Comparison of ENCODE assay signal across 25 cellular contexts in genomic region chr1:8747879-8748825, GRCh38.
DNase-seq lines count a peak whose midpoint lies in the region; ATAC-seq, FAIRE-seq and TF ChIP-seq lines count a peak whose summit lies in the region.
"Had no signal": no experiment of that assay in that cellular context is flagged by ENCODE, and none has a peak within 500 bp of the region (broad histone marks: within the 10 kb centered on the region; RNA-seq: fewer than 3 reads in every experiment).

No MANE protein-coding gene starts in this region.

- intact Hi-C loops in GM12878 (cut with micrococcal nuclease; ENCODE audit: unreplicated experiment) (no loop called here), aorta (cut with DNase I) (no loop called here)

- FAIRE-seq in GM12878 (lab: Jason Lieb, UNC): no peak
- FAIRE-seq: A204.1, GM19239, HTR-8/SVneo had no signal

- in situ Hi-C loops in GM12878 (cut with MboI): no loop called here

- peak overlapping the region; percentile 42 for H3K27ac Mint-ChIP-seq in activated naive CD8-positive, alpha-beta T cell
- no peak overlapping the region for H3K27ac Mint-ChIP-seq in activated naive CD8-positive, alpha-beta T cell treated with anti-CD3 and anti-CD28 coated beads, Interleukin-2, amount 50 U/mL, for 24 hours
- H3K27ac Mint-ChIP-seq: CD4-positive, alpha-beta T cell; GM23338; IgD-negative memory B cell had no signal

- no peak overlapping the region for H3K4me2 ChIP-seq in GM12878 (ENCODE audit: control insufficient read depth, insufficient read depth)
- H3K4me2 ChIP-seq: GM23338, SK-N-SH had no signal

- H2AFZ ChIP-seq in GM12878 (ENCODE audit: control insufficient read depth, low read depth, low read length): no peak overlapping the region
- H2AFZ ChIP-seq: GM23338 had no signal

- POLR2A ChIA-PET in GM12878 (lab: Charles Lee): interaction anchor here (0.5 to 1.0 kb wide), 4 partner anchors 12 to 351 kb away, joined by 3 to 4 read pairs (median 4); no protein-coding TSS in a partner anchor

- TF ChIP-seq EP300 in GM12878 (IDR thresholded peaks at IDR 0.05; ENCODE audit: borderline replicate concordance in 1 of 2, control insufficient read depth in 1 of 2, low read depth in 2 of 2, low read length in 2 of 2): no peak

- no peaks in the 10 kb centered on the region for H3K9me3 ChIP-seq in GM12878 (replicated peaks; ENCODE audit: control insufficient read depth, insufficient read depth, low read length)
- H3K9me3 ChIP-seq in WERI-Rb-1 (ENCODE audit: severe bottlenecking): no peaks in the 10 kb centered on the region
- H3K9me3 ChIP-seq in aorta (ENCODE audit: control insufficient read depth, low read length): no peaks in the 10 kb centered on the region
- H3K9me3 ChIP-seq: SK-N-SH had no signal

- BruUV-seq in GM12878 (replicated peaks; lab: Mats Ljungman, UMichigan): TSS peak; percentile 33

- H3K27ac ChIP-seq in GM12878 (ENCODE audit: control insufficient read depth, insufficient read depth) (no peak overlapping the region), WERI-Rb-1 (no peak overlapping the region), aorta (ENCODE audit: low read depth in 1 of 2, low read length in 2 of 2) (no peak overlapping the region)

- H3K9ac ChIP-seq in GM12878 (ENCODE audit: control insufficient read depth, insufficient read depth, low read length): no peak overlapping the region
- H3K9ac ChIP-seq: SK-N-SH had no signal

- no peaks in the 10 kb centered on the region for H3K9me3 Mint-ChIP-seq in activated naive CD8-positive, alpha-beta T cell (ENCODE audit: low read depth)
- H3K9me3 Mint-ChIP-seq in activated naive CD8-positive, alpha-beta T cell treated with anti-CD3 and anti-CD28 coated beads, Interleukin-2, amount 50 U/mL, for 24 hours: no peaks in the 10 kb centered on the region
- H3K9me3 Mint-ChIP-seq: CD4-positive, alpha-beta T cell; GM23338; IgD-negative memory B cell had no signal

- H3K4me1 ChIP-seq in GM12878 (ENCODE audit: control insufficient read depth, insufficient read depth, low read length) (peaks cover 6% of the 10 kb centered on the region), aorta (ENCODE audit: control insufficient read depth in 1 of 2, insufficient read depth in 2 of 2, low read length in 2 of 2) (no peaks in the 10 kb centered on the region)

- no peaks in the 10 kb centered on the region for H3K36me3 ChIP-seq in GM12878 (ENCODE audit: control insufficient read depth in 2 of 2, insufficient read depth in 2 of 2, low read length in 1 of 2)
- peaks cover 7% of the 10 kb centered on the region; the same call in 1 of the 2 replicates for H3K36me3 ChIP-seq in WERI-Rb-1
- H3K36me3 ChIP-seq in aorta (ENCODE audit: control insufficient read depth in 1 of 2, insufficient read depth in 2 of 2, low read length in 1 of 2): no peaks in the 10 kb centered on the region

- no peak for TF ChIP-seq POLR2A in GM12878 (IDR thresholded peaks at IDR 0.05; ENCODE audit: low read depth, low read length)

- peaks cover 17% of the 10 kb centered on the region for H3K4me1 Mint-ChIP-seq in activated naive CD8-positive, alpha-beta T cell (ENCODE audit: low read depth)
- peaks cover 14% of the 10 kb centered on the region for H3K4me1 Mint-ChIP-seq in activated naive CD8-positive, alpha-beta T cell treated with anti-CD3 and anti-CD28 coated beads, Interleukin-2, amount 50 U/mL, for 24 hours

- peaks cover 9% of the 10 kb centered on the region for H3K36me3 Mint-ChIP-seq in activated naive CD8-positive, alpha-beta T cell
- H3K36me3 Mint-ChIP-seq in activated naive CD8-positive, alpha-beta T cell treated with anti-CD3 and anti-CD28 coated beads, Interleukin-2, amount 50 U/mL, for 24 hours (ENCODE audit: low read depth): peaks cover 5% of the 10 kb centered on the region

- H3K27me3 Mint-ChIP-seq in activated naive CD8-positive, alpha-beta T cell: no peaks in the 10 kb centered on the region
- H3K27me3 Mint-ChIP-seq in activated naive CD8-positive, alpha-beta T cell treated with anti-CD3 and anti-CD28 coated beads, Interleukin-2, amount 50 U/mL, for 24 hours: no peaks in the 10 kb centered on the region
- H3K27me3 Mint-ChIP-seq: CD4-positive, alpha-beta T cell; IgD-negative memory B cell had no signal

- RAD21 ChIA-PET in GM12878 (lab: Charles Lee; ENCODE audit: unreplicated experiment): interaction anchor here (0.6 to 1.6 kb wide), 4 partner anchors 9 to 101 kb away, joined by 3 to 6 read pairs (median 4); no protein-coding TSS in a partner anchor

- no peak for TF ChIP-seq RAD21 in GM12878 (IDR thresholded peaks at IDR 0.05; ENCODE audit: insufficient read depth, low read depth, low read length)

- H3K79me2 ChIP-seq in GM12878 (ENCODE audit: control insufficient read depth, insufficient read depth, low read length): no peaks in the 10 kb centered on the region

- no peaks in the 10 kb centered on the region for H4K20me1 ChIP-seq in GM12878 (ENCODE audit: control insufficient read depth, insufficient read depth)

- no peaks in the 10 kb centered on the region for H3K27me3 ChIP-seq in GM12878 (replicated peaks in 1 of 2; ENCODE audit: control insufficient read depth in 2 of 2, insufficient read depth in 2 of 2, low read length in 1 of 2)
- H3K27me3 ChIP-seq in WERI-Rb-1 (ENCODE audit: insufficient read depth, low read depth, severe bottlenecking): no peaks in the 10 kb centered on the region
- H3K27me3 ChIP-seq in aorta (ENCODE audit: control insufficient read depth in 1 of 2, insufficient read depth in 2 of 2, low read length in 1 of 2): no peaks in the 10 kb centered on the region

- CTCF ChIA-PET in GM12878 (lab: Yijun Ruan, JAX): interaction anchor here (1.0 to 2.1 kb wide), 3 partner anchors 14 to 24 kb away, joined by 3 to 11 read pairs (median 10); no protein-coding TSS in a partner anchor

- DNase-seq in activated naive CD8-positive, alpha-beta T cell treated with anti-CD3 and anti-CD28 coated beads, Interleukin-2, amount 50 U/mL, for 24 hours: no peak
- DNase-seq in GM12878 (ENCODE audit: low read depth, low spot score) (no peak), iris pigment epithelial cell (ENCODE audit: low read depth) (peak; percentile 15), retinal pigment epithelial cell (ENCODE audit: low read depth) (peak; percentile 51), WERI-Rb-1 (no peak), aorta (no peak)
- DNase-seq: Calu3; CD4-positive, alpha-beta T cell; HCEC 1CT; Kasumi-1; MM.1S; NCI-H1105; NCI-H2081; NCI-H510A treated with DMSO at 0.1 percent for 48 hours; NCI-H774; OCI-M1; SHP77; SK-N-SH had no signal

- no peak for TF ChIP-seq CTCF in GM12878 (IDR thresholded peaks at IDR 0.05 in 2 of 3, conservative IDR thresholded peaks at IDR 0.05 in 1 of 3; ENCODE audit: control insufficient read depth in 2 of 3, extremely low read depth in 1 of 3, insufficient read depth in 1 of 3, low read depth in 3 of 3, low read length in 3 of 3)
- TF ChIP-seq CTCF in retinal pigment epithelial cell (conservative IDR thresholded peaks at IDR 0.05; ENCODE audit: low read depth, low read length): no peak
- no peak for TF ChIP-seq CTCF in WERI-Rb-1 (IDR thresholded peaks at IDR 0.05; ENCODE audit: low read depth, low read length)

- WGBS in GM12878 (ENCODE audit: insufficient coverage, insufficient replicate concordance, low lambda C conversion rate, missing lambda C conversion rate): 90% methylated on average over 15 of the region's 15 CpGs
- WGBS in aorta, 2 donors: 86 to 93% methylated on average over 15 of the region's 15 CpGs

- SMC1A ChIA-PET in GM12878 (lab: Charles Lee; ENCODE audit: uncharacterized antibody, unreplicated experiment): interaction anchor here (0.7 to 2.1 kb wide), 11 partner anchors 8 to 37 kb away, joined by 3 to 9 read pairs (median 4); no protein-coding TSS in a partner anchor

- no peak overlapping the region for H3K4me3 ChIP-seq in GM12878
- no peak overlapping the region for H3K4me3 ChIP-seq in retinal pigment epithelial cell (ENCODE audit: low read length)
- H3K4me3 ChIP-seq in WERI-Rb-1 (ENCODE audit: low read depth, low read length): no peak overlapping the region
- H3K4me3 ChIP-seq in aorta (ENCODE audit: low read length in 2 of 2): no peak overlapping the region
- H3K4me3 ChIP-seq: GM23338 had no signal

- no peak for ATAC-seq in activated naive CD8-positive, alpha-beta T cell treated with anti-CD3 and anti-CD28 coated beads, Interleukin-2, amount 50 U/mL, for 24 hours
- ATAC-seq in GM12878: no peak
- ATAC-seq in GM19452 (IDR thresholded peaks at IDR 0.05; ENCODE audit: unreplicated experiment): no peak
- ATAC-seq in aorta (ENCODE audit: low FRiP score): no peak
- ATAC-seq: GM23338 had no signal

- H3K4me3 Mint-ChIP-seq in activated naive CD8-positive, alpha-beta T cell: no peak overlapping the region
- H3K4me3 Mint-ChIP-seq in activated naive CD8-positive, alpha-beta T cell treated with anti-CD3 and anti-CD28 coated beads, Interleukin-2, amount 50 U/mL, for 24 hours: no peak overlapping the region
- H3K4me3 Mint-ChIP-seq: CD4-positive, alpha-beta T cell; GM23338; IgD-negative memory B cell had no signal

TF ChIP-seq in GM12878, 131 proteins besides CTCF, POLR2A, EP300 and RAD21 (continues in another document):
- no peak for TF ChIP-seq EGR1 (IDR thresholded peaks at IDR 0.05; ENCODE audit: borderline replicate concordance in 1 of 2, low read depth in 2 of 2, low read length in 2 of 2)
- no peak for TF ChIP-seq SIX5 (IDR thresholded peaks at IDR 0.05; ENCODE audit: low read depth, low read length, severe bottlenecking)
- TF ChIP-seq ZNF207 (IDR thresholded peaks at IDR 0.05; ENCODE audit: borderline replicate concordance): no peak
- TF ChIP-seq ATF7 (IDR thresholded peaks at IDR 0.05; ENCODE audit: low read depth): no peak
- TF ChIP-seq TBL1XR1 (IDR thresholded peaks at IDR 0.05; ENCODE audit: low read depth, low read length): no peak
- no peak for TF ChIP-seq BRCA1 (IDR thresholded peaks at IDR 0.05; ENCODE audit: low read depth, low read length)
- TF ChIP-seq E4F1 (IDR thresholded peaks at IDR 0.05; ENCODE audit: borderline replicate concordance, partially characterized antibody): no peak

Comparison
In these comparisons a context has a peak if more than half of its experiments do, and no peak if none do; other contexts are left out.
1. DNase-seq: peak in iris pigment epithelial cell (single experiment) and retinal pigment epithelial cell (single experiment); none in activated naive CD8-positive, alpha-beta T cell treated with anti-CD3 and anti-CD28 coated beads, Interleukin-2, amount 50 U/mL, for 24 hours (single experiment), GM12878 (single experiment), WERI-Rb-1 (single experiment) and aorta (0 of 2).